In genomic region chr20:48789185-48789668, GRCh38 we compare ENCODE assay signal across 11 cellular contexts. TPM values are rescaled to one million over a fixed set of nuclear protein-coding genes. Genes with fewer than 3 reads are reported as not detected.
DNase-seq lines count a peak whose midpoint lies in the region; ATAC-seq and TF ChIP-seq lines count a peak whose summit lies in the region.
"Had no signal": no experiment of that assay in that cellular context is flagged by ENCODE, and none has a peak within 500 bp of the region (broad histone marks: within the 10 kb centered on the region; RNA-seq: fewer than 3 reads in every experiment).

No MANE protein-coding gene starts in this region.

- H3K9me3 ChIP-seq in A673 (ENCODE audit: low read depth, low read length, poor library complexity, severe bottlenecking): no peaks in the 10 kb centered on the region
- H3K9me3 ChIP-seq in gastroesophageal sphincter: no peaks in the 10 kb centered on the region
- no peaks in the 10 kb centered on the region for H3K9me3 ChIP-seq in thyroid gland
- no peaks in the 10 kb centered on the region for H3K9me3 ChIP-seq in transverse colon
- H3K9me3 ChIP-seq: right lobe of liver, stomach had no signal

- DNase-seq in A673 (ENCODE audit: low spot score) (no peak), thyroid gland (no peak), putamen (ENCODE audit: low spot score) (no peak), transverse colon (no peak)
- no peak for DNase-seq in activated T-helper 1 cell treated with anti-CD3 and anti-CD28 coated beads, Interleukin-12 subunit alpha, Interleukin-12 subunit beta, Interleukin-2, Interleukin-4 antibody, amounts not matched to agents 30 ng/mL and 10 ng/mL and 1 ng/mL, durations not matched to agents 14 hours and 24 hours and 36 hours (ENCODE audit: low spot score)
- DNase-seq: NCI-H345, right lobe of liver, stomach had no signal

- TF ChIP-seq POLR2A in gastroesophageal sphincter (IDR thresholded peaks at IDR 0.05): no peak
- TF ChIP-seq POLR2A in thyroid gland (IDR thresholded peaks at IDR 0.05): no peak
- TF ChIP-seq POLR2A in transverse colon (IDR thresholded peaks at IDR 0.05): no peak

- peaks cover 60% of the 10 kb centered on the region for H3K4me1 Mint-ChIP-seq in activated T-helper 1 cell treated with anti-CD3 and anti-CD28 coated beads, Interleukin-12 subunit alpha, Interleukin-12 subunit beta, Interleukin-2, Interleukin-4 antibody, amounts not matched to agents 30 ng/mL and 10 ng/mL and 1 ng/mL, durations not matched to agents 14 hours and 24 hours and 36 hours (ENCODE audit: low read depth)

- H3K27ac ChIP-seq in A673 (ENCODE audit: low read depth, low read length, poor library complexity, severe bottlenecking): peak overlapping the region; percentile 12
- no peak overlapping the region for H3K27ac ChIP-seq in gastroesophageal sphincter
- no peak overlapping the region for H3K27ac ChIP-seq in thyroid gland
- no peak overlapping the region for H3K27ac ChIP-seq in transverse colon
- H3K27ac ChIP-seq: right lobe of liver had no signal

- intact Hi-C loops in A673 (cut with micrococcal nuclease; ENCODE audit: unreplicated experiment) (no loop called here), thyroid gland (cut with DNase I) (no loop called here), transverse colon (cut with DNase I; ENCODE audit: low total_unique reads) (no loop called here)
- intact Hi-C loops in activated T-helper 1 cell treated with anti-CD3 and anti-CD28 coated beads, Interleukin-12 subunit alpha, Interleukin-12 subunit beta, Interleukin-2, Interleukin-4 antibody, amounts not matched to agents 30 ng/mL and 10 ng/mL and 1 ng/mL, durations not matched to agents 14 hours and 24 hours and 36 hours (cut with micrococcal nuclease): loop anchor here (2.0 kb wide), 1 partner anchor 116 kb away; no protein-coding TSS in a partner anchor

- peak; percentile 22 for ATAC-seq in GM18861 (IDR thresholded peaks at IDR 0.05; ENCODE audit: unreplicated experiment)
- peak; percentile 31 for ATAC-seq in HG03025 (IDR thresholded peaks at IDR 0.05; ENCODE audit: low FRiP score, unreplicated experiment)
- no peak for ATAC-seq in gastroesophageal sphincter
- ATAC-seq: right lobe of liver had no signal

- H3K36me3 Mint-ChIP-seq in activated T-helper 1 cell treated with anti-CD3 and anti-CD28 coated beads, Interleukin-12 subunit alpha, Interleukin-12 subunit beta, Interleukin-2, Interleukin-4 antibody, amounts not matched to agents 30 ng/mL and 10 ng/mL and 1 ng/mL, durations not matched to agents 14 hours and 24 hours and 36 hours (ENCODE audit: low read depth): peaks cover 29% of the 10 kb centered on the region

- H3K36me3 ChIP-seq in A673 (ENCODE audit: insufficient read depth, low read length, poor library complexity, severe bottlenecking) (peaks cover 3% of the 10 kb centered on the region), gastroesophageal sphincter (no peaks in the 10 kb centered on the region), thyroid gland (no peaks in the 10 kb centered on the region), transverse colon (no peaks in the 10 kb centered on the region)
- H3K36me3 ChIP-seq: right lobe of liver, stomach had no signal

- TF ChIP-seq CTCF in A673 (conservative IDR thresholded peaks at IDR 0.05; ENCODE audit: low read depth, low read length): no peak
- no peak for TF ChIP-seq CTCF in gastroesophageal sphincter (IDR thresholded peaks at IDR 0.05)
- no peak for TF ChIP-seq CTCF in thyroid gland (IDR thresholded peaks at IDR 0.05)
- TF ChIP-seq CTCF in transverse colon (IDR thresholded peaks at IDR 0.05): no peak

- peak overlapping the region; percentile 19 for H3K27ac Mint-ChIP-seq in activated T-helper 1 cell treated with anti-CD3 and anti-CD28 coated beads, Interleukin-12 subunit alpha, Interleukin-12 subunit beta, Interleukin-2, Interleukin-4 antibody, amounts not matched to agents 30 ng/mL and 10 ng/mL and 1 ng/mL, durations not matched to agents 14 hours and 24 hours and 36 hours

- H3K9me3 Mint-ChIP-seq in activated T-helper 1 cell treated with anti-CD3 and anti-CD28 coated beads, Interleukin-12 subunit alpha, Interleukin-12 subunit beta, Interleukin-2, Interleukin-4 antibody, amounts not matched to agents 30 ng/mL and 10 ng/mL and 1 ng/mL, durations not matched to agents 14 hours and 24 hours and 36 hours: peaks cover 4% of the 10 kb centered on the region

- TF ChIP-seq EP300 in gastroesophageal sphincter (IDR thresholded peaks at IDR 0.05): no peak
- TF ChIP-seq EP300 in transverse colon (IDR thresholded peaks at IDR 0.05; ENCODE audit: low read depth): no peak

- BruUV-seq in A673 (replicated peaks; lab: Mats Ljungman, UMichigan): no TSS peak

- CTCF ChIA-PET in A673 (lab: Charles Lee): no interaction called here

- no peaks in the 10 kb centered on the region for H3K27me3 Mint-ChIP-seq in activated T-helper 1 cell treated with anti-CD3 and anti-CD28 coated beads, Interleukin-12 subunit alpha, Interleukin-12 subunit beta, Interleukin-2, Interleukin-4 antibody, amounts not matched to agents 30 ng/mL and 10 ng/mL and 1 ng/mL, durations not matched to agents 14 hours and 24 hours and 36 hours (ENCODE audit: insufficient read depth)

- in situ Hi-C loops in transverse colon (cut with MboI; ENCODE audit: low pct_ligation_motif_present in 1 of 4, low pct_unique_long_range_greater_than_20kb in 1 of 4, low sequenced_read_pairs in 3 of 4): no loop called here

- WGBS in gastroesophageal sphincter (ENCODE audit: low coverage in 1 of 2), 2 donors: 89 to 93% methylated on average over 2 to 6 of the region's 6 CpGs
- WGBS in thyroid gland, 2 donors: 86 to 87% methylated on average over 6 of the region's 6 CpGs
- WGBS in transverse colon (ENCODE audit: low coverage in 1 of 2), 2 donors: 69 to 80% methylated on average over 1 to 6 of the region's 6 CpGs

- POLR2A ChIA-PET in A673 (lab: Charles Lee; ENCODE audit: low non-redundant PET): no interaction called here

- peaks cover 58% of the 10 kb centered on the region for H3K4me1 ChIP-seq in A673 (ENCODE audit: insufficient read depth, low read length, poor library complexity, severe bottlenecking)
- peaks cover 0 to 48% (median 6%) of the 10 kb centered on the region in 3 donors for H3K4me1 ChIP-seq in gastroesophageal sphincter
- H3K4me1 ChIP-seq in thyroid gland: peaks cover 16 to 25% of the 10 kb centered on the region in 2 donors
- peaks cover 0 to 34% (median 2%) of the 10 kb centered on the region in 4 donors for H3K4me1 ChIP-seq in transverse colon

- H3K4me3 ChIP-seq in A673 (ENCODE audit: low read depth, low read length, poor library complexity, severe bottlenecking) (no peak overlapping the region), gastroesophageal sphincter (no peak overlapping the region), thyroid gland (replicated peaks in 1 of 3) (no peak overlapping the region), transverse colon (no peak overlapping the region)
- H3K4me3 ChIP-seq: right lobe of liver, stomach had no signal

- no peaks in the 10 kb centered on the region for H3K27me3 ChIP-seq in A673 (replicated peaks; ENCODE audit: insufficient read depth, low read depth, low read length, poor library complexity)
- H3K27me3 ChIP-seq in gastroesophageal sphincter: peaks cover 25% of the 10 kb centered on the region
- H3K27me3 ChIP-seq in thyroid gland: no peaks in the 10 kb centered on the region
- H3K27me3 ChIP-seq in transverse colon: no peaks in the 10 kb centered on the region
- H3K27me3 ChIP-seq: right lobe of liver had no signal

- no peak overlapping the region for H3K4me3 Mint-ChIP-seq in activated T-helper 1 cell treated with anti-CD3 and anti-CD28 coated beads, Interleukin-12 subunit alpha, Interleukin-12 subunit beta, Interleukin-2, Interleukin-4 antibody, amounts not matched to agents 30 ng/mL and 10 ng/mL and 1 ng/mL, durations not matched to agents 14 hours and 24 hours and 36 hours

RNA-seq across cellular contexts. Expression of gene PREX1, which starts 38.6 kb away (rescaled TPM):
- total RNA-seq in A673 (2021): 145 and 174 TPM in 2 replicates
- 68.2 and 69.4 TPM in 2 replicates for total RNA-seq in activated T-helper 1 cell treated with anti-CD3 and anti-CD28 coated beads, Interleukin-12 subunit alpha, Interleukin-12 subunit beta, Interleukin-2, Interleukin-4 antibody, amounts not matched to agents 30 ng/mL and 10 ng/mL and 1 ng/mL, durations not matched to agents 14 hours and 24 hours and 36 hours
- total RNA-seq in gastroesophageal sphincter: 10 to 100 TPM; 16.3 to 35.7 (median 20.0) TPM
- 10 to 100 TPM; 10.2 to 42.7 (median 18.7) TPM for total RNA-seq in thyroid gland
- total RNA-seq in transverse colon: 10 to 100 TPM; 10.9 to 29.9 (median 16.6) TPM
